Comparison of ENCODE assay signal across 8 cellular contexts in genomic region chr10:16891375-16892313, GRCh38.
DNase-seq lines count a peak whose midpoint lies in the region; ATAC-seq, FAIRE-seq and TF ChIP-seq lines count a peak whose summit lies in the region.

No MANE protein-coding gene starts in this region.

- DNase-seq in D721Med (ENCODE audit: insufficient read length, low spot score) (no peak), HTR-8/SVneo (ENCODE audit: insufficient read length, low spot score) (peak; percentile 26), WTC11 (ENCODE audit: low spot score) (peak; percentile 65), medulla oblongata (ENCODE audit: extremely low spot score) (peak; percentile 73)
- peak; percentile 8 to 14 for DNase-seq in stimulated activated CD8-positive, alpha-beta memory T cell treated with anti-CD3 and anti-CD28 coated beads, Interleukin-15, amount 100 ng/mL, for 48 hours (ENCODE audit: low read depth in 2 of 2)

- ATAC-seq in WTC11 (peak; percentile 97), HG03045 (IDR thresholded peaks at IDR 0.05; ENCODE audit: unreplicated experiment) (no peak), GM18519 (IDR thresholded peaks at IDR 0.05; ENCODE audit: low FRiP score, unreplicated experiment) (no peak)

- H3K36me3 Mint-ChIP-seq in WTC11, result no peaks in the 10 kb centered on the region
- H3K36me3 Mint-ChIP-seq in dendritic cell treated with granulocyte-macrophage colony-stimulating factor and Interleukin-4, amounts not matched to agents 40 ng/mL and 50 ng/mL, for 4 days (ENCODE audit: low read depth), result no peaks in the 10 kb centered on the region

- 0 out of 2 replicates have a peak, but pooled peaks cover 3% of the 10 kb centered on the region for H3K9me3 Mint-ChIP-seq in WTC11
- peaks cover 9% of the 10 kb centered on the region for H3K9me3 Mint-ChIP-seq in dendritic cell treated with granulocyte-macrophage colony-stimulating factor and Interleukin-4, amounts not matched to agents 40 ng/mL and 50 ng/mL, for 4 days

- POLR2A ChIA-PET in WTC11 (lab: Charles Lee), result interaction anchor here (0.7 to 1.2 kb wide), 3 partner anchors 9 to 322 kb away, joined by 3 to 4 read pairs (median 3); no protein-coding TSS in a partner anchor

- CTCF ChIA-PET in WTC11 (lab: Charles Lee), result interaction anchor here (0.6 to 1.4 kb wide), 5 partner anchors 8 to 365 kb away, joined by 3 to 4 read pairs (median 3); no protein-coding TSS in a partner anchor

- FAIRE-seq in D721Med (lab: Jason Lieb, UNC) (no peak), HTR-8/SVneo (lab: Jason Lieb, UNC) (no peak)

- peak; percentile 44 for TF ChIP-seq CTCF in D721Med (IDR thresholded peaks at IDR 0.05; ENCODE audit: insufficient read depth, missing control alignments)
- no peak for TF ChIP-seq CTCF in WTC11 (IDR thresholded peaks at IDR 0.05)

- H3K27ac Mint-ChIP-seq in WTC11, result peak overlapping the region; percentile 89
- peak overlapping the region; percentile 11 for H3K27ac Mint-ChIP-seq in dendritic cell treated with granulocyte-macrophage colony-stimulating factor and Interleukin-4, amounts not matched to agents 40 ng/mL and 50 ng/mL, for 4 days

- intact Hi-C loops in dendritic cell treated with granulocyte-macrophage colony-stimulating factor and Interleukin-4, amounts not matched to agents 40 ng/mL and 50 ng/mL, for 4 days (cut with micrococcal nuclease), result loop anchor here (2.0 kb wide), 1 partner anchor 365 kb away; no protein-coding TSS in a partner anchor

- no peaks in the 10 kb centered on the region; the same call in 1 of the 2 replicates for H3K27me3 Mint-ChIP-seq in WTC11 (ENCODE audit: low read depth)
- H3K27me3 Mint-ChIP-seq in dendritic cell treated with granulocyte-macrophage colony-stimulating factor and Interleukin-4, amounts not matched to agents 40 ng/mL and 50 ng/mL, for 4 days, result peaks cover 5% of the 10 kb centered on the region

- peak overlapping the region; percentile 47 for H3K4me3 Mint-ChIP-seq in WTC11
- peak overlapping the region; percentile 45 for H3K4me3 Mint-ChIP-seq in dendritic cell treated with granulocyte-macrophage colony-stimulating factor and Interleukin-4, amounts not matched to agents 40 ng/mL and 50 ng/mL, for 4 days

- peaks cover 12% of the 10 kb centered on the region for H3K4me1 Mint-ChIP-seq in WTC11
- H3K4me1 Mint-ChIP-seq in dendritic cell treated with granulocyte-macrophage colony-stimulating factor and Interleukin-4, amounts not matched to agents 40 ng/mL and 50 ng/mL, for 4 days (ENCODE audit: low read depth), result peaks cover 18% of the 10 kb centered on the region

TF ChIP-seq in WTC11, 78 proteins besides CTCF, POLR2A, EP300 and RAD21 (continues in another document):
- TF ChIP-seq SMAD3 (CRISPR knock-in tag; IDR thresholded peaks at IDR 0.05; ENCODE audit: borderline replicate concordance) (no peak), STAT6 (CRISPR knock-in tag; conservative IDR thresholded peaks at IDR 0.05; ENCODE audit: low read depth) (no peak), EMX1 (CRISPR knock-in tag; IDR thresholded peaks at IDR 0.05) (peak; percentile 95), FOXJ3 (CRISPR knock-in tag; IDR thresholded peaks at IDR 0.05; ENCODE audit: borderline replicate concordance) (no peak), ZNF423 (CRISPR knock-in tag; IDR thresholded peaks at IDR 0.05) (no peak), GRHL2 (CRISPR knock-in tag; IDR thresholded peaks at IDR 0.05; ENCODE audit: insufficient replicate concordance, severe bottlenecking) (no peak), ERG (CRISPR knock-in tag; IDR thresholded peaks at IDR 0.05) (peak; percentile 90; the same call in 1 of the 2 replicates), PREB (CRISPR knock-in tag; IDR thresholded peaks at IDR 0.05; ENCODE audit: borderline replicate concordance) (no peak), MXD4 (CRISPR knock-in tag; IDR thresholded peaks at IDR 0.05; ENCODE audit: borderline replicate concordance) (no peak), NFATC4 (CRISPR knock-in tag; IDR thresholded peaks at IDR 0.05) (peak; percentile 91), HMGXB4 (CRISPR knock-in tag; IDR thresholded peaks at IDR 0.05) (no peak), CREM (CRISPR knock-in tag; IDR thresholded peaks at IDR 0.05) (no peak), ZNF512 (CRISPR knock-in tag; IDR thresholded peaks at IDR 0.05; ENCODE audit: borderline replicate concordance) (no peak)
